19 cellular contexts compared by ENCODE assay signal in the genomic region with DNA sequence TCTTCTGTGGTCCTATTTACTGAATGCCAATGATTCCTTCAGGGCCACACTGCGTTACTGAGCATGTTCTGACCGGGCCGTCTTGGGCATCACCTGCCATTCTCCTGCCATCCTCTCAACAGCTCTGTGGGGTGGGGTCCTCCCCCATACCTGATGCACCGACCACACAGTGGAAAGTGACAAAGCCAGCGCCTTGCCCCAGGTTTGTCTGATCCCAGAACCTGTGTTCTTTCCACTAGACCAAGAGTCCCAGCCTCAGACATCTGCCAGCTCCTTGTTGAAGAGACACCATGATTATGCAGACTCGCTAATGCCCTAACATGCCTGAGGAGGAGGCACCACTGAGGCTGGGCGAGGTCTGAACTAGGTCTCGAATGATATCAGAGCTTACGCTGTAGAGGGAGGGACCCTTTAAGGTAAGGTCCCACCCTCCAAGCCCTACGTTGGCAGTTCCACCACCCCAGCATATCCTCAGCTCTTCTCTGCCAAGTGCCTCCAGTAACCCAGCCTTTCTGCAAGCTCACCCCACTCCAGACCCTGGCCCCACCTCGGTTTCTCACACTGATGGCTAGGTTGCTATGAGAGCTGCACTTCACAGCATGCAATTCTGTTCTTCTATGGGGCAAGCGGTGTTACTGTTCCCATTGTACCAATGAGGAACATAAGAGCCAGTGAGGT.
"Had no signal": no experiment of that assay in that cellular context is flagged by ENCODE, and none has a peak within 500 bp of the region (broad histone marks: within the 10 kb centered on the region; RNA-seq: fewer than 3 reads in every experiment).

No MANE protein-coding gene starts in this region.

- H3K27ac Mint-ChIP-seq: activated CD8-positive, alpha-beta T cell treated with anti-CD3 and anti-CD28 coated beads for 36 hours; activated naive CD8-positive, alpha-beta T cell treated with anti-CD3 and anti-CD28 coated beads for 36 hours; brain; dendritic cell treated with granulocyte-macrophage colony-stimulating factor and Interleukin-4, amounts not matched to agents 40 ng/mL and 50 ng/mL, for 4 days; T-helper 1 cell treated with Interleukin-12 subunit alpha and Interleukin-12 subunit beta and Interleukin-4 antibody, amounts not matched to agents 30 μg/mL and 1 μg/mL, for 36 hours had no signal

- H3K9me3 Mint-ChIP-seq: activated CD8-positive, alpha-beta T cell treated with anti-CD3 and anti-CD28 coated beads for 36 hours; activated naive CD8-positive, alpha-beta T cell treated with anti-CD3 and anti-CD28 coated beads for 36 hours; brain; dendritic cell treated with granulocyte-macrophage colony-stimulating factor and Interleukin-4, amounts not matched to agents 40 ng/mL and 50 ng/mL, for 4 days; neural crest cell; T-helper 1 cell treated with Interleukin-12 subunit alpha and Interleukin-12 subunit beta and Interleukin-4 antibody, amounts not matched to agents 30 μg/mL and 1 μg/mL, for 36 hours had no signal

- DNase-seq: activated CD4-positive, alpha-beta T cell treated with anti-CD3 and anti-CD28 coated beads for 4 hours; activated CD8-positive, alpha-beta memory T cell treated with anti-CD3 and anti-CD28 coated beads, Interleukin-2, amount 50 U/mL, for 4 hours; activated CD8-positive, alpha-beta T cell treated with anti-CD3 and anti-CD28 coated beads for 36 hours; activated gamma-delta T cell treated with Interleukin-2 at 50 U/mL for 16 hours; activated naive CD8-positive, alpha-beta T cell treated with anti-CD3 and anti-CD28 coated beads for 36 hours; activated T-cell treated with anti-CD3 and anti-CD28 coated beads, Interleukin-2, amount 50 U/mL, for 48 hours; amygdala; effector memory CD4-positive, alpha-beta T cell; foreskin fibroblast; lower lobe of right lung; ovary; stimulated activated CD4-positive, alpha-beta T cell treated with anti-CD3 and anti-CD28 coated beads, Interleukin-4, amount 100 ng/mL, for 1 hour; stimulated activated naive CD4-positive, alpha-beta T cell; substantia nigra; trophoblast cell had no signal

- H3K4me1 ChIP-seq: lower lobe of right lung had no signal

- H3K36me3 ChIP-seq: ovary had no signal

- ATAC-seq: activated CD8-positive, alpha-beta T cell treated with anti-CD3 and anti-CD28 coated beads for 36 hours; lower lobe of right lung had no signal

- H3K9me3 ChIP-seq: lower lobe of right lung, ovary had no signal

- H3K36me3 Mint-ChIP-seq: activated naive CD8-positive, alpha-beta T cell treated with anti-CD3 and anti-CD28 coated beads for 36 hours; brain had no signal

- H3K4me3 ChIP-seq: lower lobe of right lung, ovary had no signal

- H3K4me1 Mint-ChIP-seq: neural crest cell had no signal

- H3K4me3 Mint-ChIP-seq: activated CD8-positive, alpha-beta T cell treated with anti-CD3 and anti-CD28 coated beads for 36 hours; activated naive CD8-positive, alpha-beta T cell treated with anti-CD3 and anti-CD28 coated beads for 36 hours; brain; dendritic cell treated with granulocyte-macrophage colony-stimulating factor and Interleukin-4, amounts not matched to agents 40 ng/mL and 50 ng/mL, for 4 days; neural crest cell; T-helper 1 cell treated with Interleukin-12 subunit alpha and Interleukin-12 subunit beta and Interleukin-4 antibody, amounts not matched to agents 30 μg/mL and 1 μg/mL, for 36 hours had no signal

- H3K27me3 ChIP-seq: ovary had no signal

- H3K27me3 Mint-ChIP-seq: activated CD8-positive, alpha-beta T cell treated with anti-CD3 and anti-CD28 coated beads for 36 hours; activated naive CD8-positive, alpha-beta T cell treated with anti-CD3 and anti-CD28 coated beads for 36 hours had no signal

- H3K27ac ChIP-seq: lower lobe of right lung, ovary had no signal
